In genomic region chr12:110100315-110100970, GRCh38 we compare ENCODE assay signal across 1 cellular context.
TF ChIP-seq lines count a peak whose summit lies in the region.

No MANE protein-coding gene starts in this region.

TF ChIP-seq in GM12878, 131 proteins besides CTCF, POLR2A, EP300 and RAD21 (continued from another document and continues in another):
- TF ChIP-seq ZNF274 (IDR thresholded peaks at IDR 0.05; ENCODE audit: insufficient read depth, insufficient read length) (no peak), STAT3 (IDR thresholded peaks at IDR 0.05; ENCODE audit: low read depth, low read length) (no peak), SUPT20H (IDR thresholded peaks at IDR 0.05; ENCODE audit: borderline replicate concordance, control insufficient read depth, low read depth, low read length) (no peak), YBX1 (IDR thresholded peaks at IDR 0.05) (no peak), SUZ12 (IDR thresholded peaks at IDR 0.05; ENCODE audit: unreplicated experiment) (no peak), ZBTB11 (CRISPR knock-in tag; IDR thresholded peaks at IDR 0.05) (no peak), IKZF1 (conservative IDR thresholded peaks at IDR 0.05) (peak; percentile 42; the same call in 1 of the 2 replicates), HDAC2 (IDR thresholded peaks at IDR 0.05) (no peak), SMC3 (IDR thresholded peaks at IDR 0.05; ENCODE audit: borderline replicate concordance, low read length) (peak; percentile 83), HSF1 (IDR thresholded peaks at IDR 0.05; ENCODE audit: low read depth, low read length) (no peak), MAX (IDR thresholded peaks at IDR 0.05; ENCODE audit: low read depth, low read length) (no peak), MXI1 (IDR thresholded peaks at IDR 0.05; ENCODE audit: low read depth, low read length) (no peak), SREBF2 (IDR thresholded peaks at IDR 0.05; ENCODE audit: low read length) (no peak), MEF2B (IDR thresholded peaks at IDR 0.05; ENCODE audit: partially characterized antibody, poor library complexity, severe bottlenecking) (peak; percentile 86), E2F4 (IDR thresholded peaks at IDR 0.05; ENCODE audit: low read depth, low read length) (no peak), IKZF2 (IDR thresholded peaks at IDR 0.05) (peak; percentile 19 to 32; a peak in 2 of 4 replicates), BCL3 (IDR thresholded peaks at IDR 0.05; ENCODE audit: borderline replicate concordance, insufficient read depth, low read depth, low read length, poor library complexity, severe bottlenecking) (no peak), ZNF592 (IDR thresholded peaks at IDR 0.05) (no peak), ZBED1 (IDR thresholded peaks at IDR 0.05; ENCODE audit: borderline replicate concordance) (no peak), ATF3 (IDR thresholded peaks at IDR 0.05; ENCODE audit: borderline replicate concordance, extremely low read depth, low read depth, low read length) (no peak), MTA2 (IDR thresholded peaks at IDR 0.05; ENCODE audit: low read depth) (peak; percentile 47), SMARCA5 (IDR thresholded peaks at IDR 0.05) (peak; percentile 56; the same call in 1 of the 2 replicates), TCF12 (IDR thresholded peaks at IDR 0.05; ENCODE audit: low read depth, low read length) (no peak), CUX1 (IDR thresholded peaks at IDR 0.05; ENCODE audit: insufficient replicate concordance, low read depth, low read length) (peak; percentile 73), CHD2 (IDR thresholded peaks at IDR 0.05; ENCODE audit: borderline replicate concordance, low read depth, low read length) (no peak), BHLHE40 (IDR thresholded peaks at IDR 0.05; ENCODE audit: borderline replicate concordance in 1 of 2, low read depth in 2 of 2, low read length in 1 of 2) (peak in 1 of 2 experiments; percentile 33; a peak in 1 of 4 replicates), E4F1 (IDR thresholded peaks at IDR 0.05; ENCODE audit: borderline replicate concordance, partially characterized antibody) (no peak), SRF (IDR thresholded peaks at IDR 0.05; ENCODE audit: low read depth in 2 of 2, low read length in 2 of 2) (peak in 1 of 2 experiments; percentile 22; a peak in 1 of 4 replicates), CREB1 (IDR thresholded peaks at IDR 0.05; ENCODE audit: low read depth) (no peak), SKIL (IDR thresholded peaks at IDR 0.05; ENCODE audit: low read depth, poor library complexity, severe bottlenecking) (peak; percentile 85), NR2F1 (conservative IDR thresholded peaks at IDR 0.05) (no peak), ZZZ3 (IDR thresholded peaks at IDR 0.05; ENCODE audit: control insufficient read depth, insufficient read length, low read depth) (no peak)
